In genomic region chr11:65574147-65574962, GRCh38 we compare ENCODE assay signal across 8 cellular contexts. TPM values are rescaled to one million over a fixed set of nuclear protein-coding genes. Genes with fewer than 3 reads are reported as not detected.
DNase-seq lines count a peak whose midpoint lies in the region; ATAC-seq and TF ChIP-seq lines count a peak whose summit lies in the region.

No MANE protein-coding gene starts in this region.

- H2AFZ ChIP-seq in neuron (ENCODE audit: low read depth, low read length), result no peak overlapping the region

- H3K4me3 ChIP-seq in HUES48 (ENCODE audit: low read depth, low read length), result peak overlapping the region; percentile 56
- peak overlapping the region; percentile 69 for H3K4me3 ChIP-seq in fibroblast of villous mesenchyme (ENCODE audit: low read depth, low read length)
- peak overlapping the region; percentile 73 for H3K4me3 ChIP-seq in neuron (ENCODE audit: low read length)
- H3K4me3 ChIP-seq in stomach smooth muscle (ENCODE audit: low read length in 2 of 2), result peak overlapping the region; percentile 91 to 96

- H3K36me3 ChIP-seq in HUES48 (ENCODE audit: control insufficient read depth, insufficient read depth, low read length), result 0 out of 2 replicates have a peak, but pooled peaks cover 2% of the 10 kb centered on the region
- H3K36me3 ChIP-seq in neuron (ENCODE audit: insufficient read depth, low read length), result peaks cover 12% of the 10 kb centered on the region
- H3K36me3 ChIP-seq in stomach smooth muscle (ENCODE audit: control insufficient read depth in 2 of 2, insufficient read depth in 2 of 2, low read length in 2 of 2), result peaks cover 9 to 12% of the 10 kb centered on the region in 2 donors

- ATAC-seq in GM19328 (IDR thresholded peaks at IDR 0.05; ENCODE audit: unreplicated experiment), result peak; percentile 31

- DNase-seq in CD1c-positive myeloid dendritic cell (ENCODE audit: extremely low spot score) (peak; percentile 97), SHP77 (lab: John Stamatoyannopoulos, UW) (peak; percentile 49 to 75), activated gamma-delta T cell (lab: John Stamatoyannopoulos, UW) (peak; percentile 87), fibroblast of villous mesenchyme (ENCODE audit: low read depth) (peak; percentile 98)

- H3K4me1 ChIP-seq in HUES48 (ENCODE audit: control insufficient read depth, insufficient read depth, low read length) (peaks cover 17% of the 10 kb centered on the region), neuron (ENCODE audit: insufficient read depth, low read length) (peaks cover 55% of the 10 kb centered on the region), stomach smooth muscle (ENCODE audit: control insufficient read depth, insufficient read depth, low read length) (peaks cover 79% of the 10 kb centered on the region)

- TF ChIP-seq CTCF in fibroblast of villous mesenchyme (IDR thresholded peaks at IDR 0.05; ENCODE audit: insufficient read depth, low read depth, low read length), result peak; percentile 49

- H3K27me3 ChIP-seq in HUES48 (ENCODE audit: control insufficient read depth, insufficient read depth, low read length) (peaks cover 39% of the 10 kb centered on the region), neuron (ENCODE audit: insufficient read depth, low read length) (no peaks in the 10 kb centered on the region), stomach smooth muscle (ENCODE audit: control insufficient read depth in 1 of 2, insufficient read depth in 2 of 2, low read length in 2 of 2) (no peaks in the 10 kb centered on the region)

- H3K27ac ChIP-seq in HUES48 (ENCODE audit: low read depth, low read length) (peak overlapping the region; percentile 25), stomach smooth muscle (ENCODE audit: low read length) (peak overlapping the region; percentile 84)

- H3K9me3 ChIP-seq in HUES48 (ENCODE audit: control insufficient read depth, insufficient read depth, low read length) (no peaks in the 10 kb centered on the region), neuron (ENCODE audit: low read length) (no peaks in the 10 kb centered on the region), stomach smooth muscle (ENCODE audit: control insufficient read depth in 2 of 2, low read length in 2 of 2) (no peaks in the 10 kb centered on the region)

- no peak overlapping the region for H3K9ac ChIP-seq in HUES48 (ENCODE audit: low read depth, low read length)
- peak overlapping the region; percentile 62 to 68 for H3K9ac ChIP-seq in stomach smooth muscle (ENCODE audit: low read length in 2 of 2)

RNA-seq across cellular contexts. Expression of gene EHBP1L1, which starts 1.5 kb away (rescaled TPM):
- total RNA-seq in fibroblast of villous mesenchyme, result 33.7 and 47.7 TPM in 2 replicates

RNA-seq across cellular contexts. Expression of gene FAM89B, which starts 2.0 kb away (rescaled TPM):
- total RNA-seq in fibroblast of villous mesenchyme, result 19.0 and 27.4 TPM in 2 replicates

RNA-seq across cellular contexts. Expression of gene ZNRD2, which starts 4.1 kb away (rescaled TPM):
- 31.1 and 49.6 TPM in 2 replicates for total RNA-seq in fibroblast of villous mesenchyme

RNA-seq across cellular contexts. Expression of gene LTBP3, which starts 16.2 kb away (rescaled TPM):
- total RNA-seq in fibroblast of villous mesenchyme, result 23.7 and 24.2 TPM in 2 replicates

RNA-seq across cellular contexts. Expression of gene KCNK7, which starts 21.2 kb away (rescaled TPM):
- total RNA-seq in fibroblast of villous mesenchyme, result under 0.01 TPM in 1 of 2 replicates, not detected in the other

Comparison
In these comparisons a context has a peak if more than half of its experiments do, and no peak if none do; other contexts are left out.
1. Peak in every context shown above with its lines: DNase-seq, ATAC-seq, H3K4me3 ChIP-seq and H3K27ac ChIP-seq.